ENCODE assay signal across 1 cellular context in the genomic region with DNA sequence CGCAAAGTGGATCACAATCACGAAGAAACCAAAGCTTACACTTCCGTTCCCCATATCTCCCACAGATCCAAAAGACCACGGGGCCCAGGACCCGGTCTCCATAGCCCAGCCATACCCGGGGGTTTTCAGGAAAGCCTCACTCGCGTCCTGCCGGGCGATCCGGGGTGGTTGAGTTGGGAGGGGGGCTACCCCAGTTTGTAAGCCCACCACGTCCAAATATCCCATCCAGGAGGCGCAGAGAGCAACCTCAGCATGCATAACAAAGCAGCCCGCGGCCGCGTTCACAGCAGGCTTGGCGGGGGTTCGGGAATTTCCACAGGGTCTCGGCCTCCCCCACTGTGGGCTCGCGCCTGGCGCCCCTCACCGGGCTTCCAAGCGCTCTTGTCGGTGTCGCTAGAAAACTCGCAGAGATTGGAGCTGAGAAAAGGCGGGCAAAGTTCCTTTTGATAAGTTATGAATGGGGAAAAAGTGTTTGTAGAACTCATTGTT.
TF ChIP-seq lines count a peak whose summit lies in the region.

No MANE protein-coding gene starts in this region.

TF ChIP-seq in K562, 482 proteins besides CTCF, POLR2A, EP300 and RAD21 (continued from another document and continues in another):
- TF ChIP-seq, protein P1, sequence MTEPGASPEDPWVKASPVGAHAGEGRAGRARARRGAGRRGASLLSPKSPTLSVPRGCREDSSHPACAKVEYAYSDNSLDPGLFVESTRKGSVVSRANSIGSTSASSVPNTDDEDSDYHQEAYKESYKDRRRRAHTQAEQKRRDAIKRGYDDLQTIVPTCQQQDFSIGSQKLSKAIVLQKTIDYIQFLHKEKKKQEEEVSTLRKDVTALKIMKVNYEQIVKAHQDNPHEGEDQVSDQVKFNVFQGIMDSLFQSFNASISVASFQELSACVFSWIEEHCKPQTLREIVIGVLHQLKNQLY (CRISPR knock-in tag; conservative IDR thresholded peaks at IDR 0.05), result peak in 1 of 2 experiments; percentile 92; a peak in 1 of 4 replicates
- TF ChIP-seq HDAC1 (IDR thresholded peaks at IDR 0.05), result no peak
- TF ChIP-seq FOXP1 (CRISPR knock-in tag; IDR thresholded peaks at IDR 0.05), result no peak
- TF ChIP-seq ZNF133 (CRISPR knock-in tag; IDR thresholded peaks at IDR 0.05), result no peak
- TF ChIP-seq EZH2 (IDR thresholded peaks at IDR 0.05; ENCODE audit: borderline replicate concordance, low read depth, low read length), result no peak
- no peak for TF ChIP-seq TGIF2 (CRISPR knock-in tag; IDR thresholded peaks at IDR 0.05)
- TF ChIP-seq YY1 (IDR thresholded peaks at IDR 0.05; ENCODE audit: borderline replicate concordance in 1 of 3, control insufficient read depth in 1 of 3, extremely low read depth in 1 of 3, insufficient read depth in 3 of 3, insufficient read length in 1 of 3, insufficient replicate concordance in 2 of 3, low read depth in 1 of 3, low read length in 2 of 3), result peak in 1 of 3 experiments; percentile 7
- peak; percentile 45; the same call in 1 of the 2 replicates for TF ChIP-seq POLR2AphosphoS2 (IDR thresholded peaks at IDR 0.05; ENCODE audit: low read length)
- TF ChIP-seq, protein P2, sequence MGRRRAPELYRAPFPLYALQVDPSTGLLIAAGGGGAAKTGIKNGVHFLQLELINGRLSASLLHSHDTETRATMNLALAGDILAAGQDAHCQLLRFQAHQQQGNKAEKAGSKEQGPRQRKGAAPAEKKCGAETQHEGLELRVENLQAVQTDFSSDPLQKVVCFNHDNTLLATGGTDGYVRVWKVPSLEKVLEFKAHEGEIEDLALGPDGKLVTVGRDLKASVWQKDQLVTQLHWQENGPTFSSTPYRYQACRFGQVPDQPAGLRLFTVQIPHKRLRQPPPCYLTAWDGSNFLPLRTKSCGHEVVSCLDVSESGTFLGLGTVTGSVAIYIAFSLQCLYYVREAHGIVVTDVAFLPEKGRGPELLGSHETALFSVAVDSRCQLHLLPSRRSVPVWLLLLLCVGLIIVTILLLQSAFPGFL (CRISPR knock-in tag; IDR thresholded peaks at IDR 0.05), result no peak
- TF ChIP-seq, protein P3, sequence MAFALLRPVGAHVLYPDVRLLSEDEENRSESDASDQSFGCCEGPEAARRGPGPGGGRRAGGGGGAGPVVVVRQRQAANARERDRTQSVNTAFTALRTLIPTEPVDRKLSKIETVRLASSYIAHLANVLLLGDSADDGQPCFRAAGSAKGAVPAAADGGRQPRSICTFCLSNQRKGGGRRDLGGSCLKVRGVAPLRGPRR (CRISPR knock-in tag; IDR thresholded peaks at IDR 0.05), result no peak
- TF ChIP-seq, protein P4, sequence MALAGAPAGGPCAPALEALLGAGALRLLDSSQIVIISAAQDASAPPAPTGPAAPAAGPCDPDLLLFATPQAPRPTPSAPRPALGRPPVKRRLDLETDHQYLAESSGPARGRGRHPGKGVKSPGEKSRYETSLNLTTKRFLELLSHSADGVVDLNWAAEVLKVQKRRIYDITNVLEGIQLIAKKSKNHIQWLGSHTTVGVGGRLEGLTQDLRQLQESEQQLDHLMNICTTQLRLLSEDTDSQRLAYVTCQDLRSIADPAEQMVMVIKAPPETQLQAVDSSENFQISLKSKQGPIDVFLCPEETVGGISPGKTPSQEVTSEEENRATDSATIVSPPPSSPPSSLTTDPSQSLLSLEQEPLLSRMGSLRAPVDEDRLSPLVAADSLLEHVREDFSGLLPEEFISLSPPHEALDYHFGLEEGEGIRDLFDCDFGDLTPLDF (CRISPR knock-in tag; IDR thresholded peaks at IDR 0.05), result no peak
- no peak for TF ChIP-seq MYC (IDR thresholded peaks at IDR 0.05; ENCODE audit: low read depth, low read length)
- no peak for TF ChIP-seq MYC (CRISPR knock-in tag; IDR thresholded peaks at IDR 0.05; ENCODE audit: borderline replicate concordance, low read depth)
- no peak for TF ChIP-seq ZNF121 (CRISPR knock-in tag; conservative IDR thresholded peaks at IDR 0.05)
- TF ChIP-seq, protein P5, sequence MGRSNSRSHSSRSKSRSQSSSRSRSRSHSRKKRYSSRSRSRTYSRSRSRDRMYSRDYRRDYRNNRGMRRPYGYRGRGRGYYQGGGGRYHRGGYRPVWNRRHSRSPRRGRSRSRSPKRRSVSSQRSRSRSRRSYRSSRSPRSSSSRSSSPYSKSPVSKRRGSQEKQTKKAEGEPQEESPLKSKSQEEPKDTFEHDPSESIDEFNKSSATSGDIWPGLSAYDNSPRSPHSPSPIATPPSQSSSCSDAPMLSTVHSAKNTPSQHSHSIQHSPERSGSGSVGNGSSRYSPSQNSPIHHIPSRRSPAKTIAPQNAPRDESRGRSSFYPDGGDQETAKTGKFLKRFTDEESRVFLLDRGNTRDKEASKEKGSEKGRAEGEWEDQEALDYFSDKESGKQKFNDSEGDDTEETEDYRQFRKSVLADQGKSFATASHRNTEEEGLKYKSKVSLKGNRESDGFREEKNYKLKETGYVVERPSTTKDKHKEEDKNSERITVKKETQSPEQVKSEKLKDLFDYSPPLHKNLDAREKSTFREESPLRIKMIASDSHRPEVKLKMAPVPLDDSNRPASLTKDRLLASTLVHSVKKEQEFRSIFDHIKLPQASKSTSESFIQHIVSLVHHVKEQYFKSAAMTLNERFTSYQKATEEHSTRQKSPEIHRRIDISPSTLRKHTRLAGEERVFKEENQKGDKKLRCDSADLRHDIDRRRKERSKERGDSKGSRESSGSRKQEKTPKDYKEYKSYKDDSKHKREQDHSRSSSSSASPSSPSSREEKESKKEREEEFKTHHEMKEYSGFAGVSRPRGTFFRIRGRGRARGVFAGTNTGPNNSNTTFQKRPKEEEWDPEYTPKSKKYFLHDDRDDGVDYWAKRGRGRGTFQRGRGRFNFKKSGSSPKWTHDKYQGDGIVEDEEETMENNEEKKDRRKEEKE (IDR thresholded peaks at IDR 0.05; ENCODE audit: borderline replicate concordance in 1 of 2, control insufficient read depth in 1 of 2, low read depth in 2 of 2, low read length in 1 of 2), result no peak
- TF ChIP-seq ZNF354B (CRISPR knock-in tag; IDR thresholded peaks at IDR 0.05), result no peak
- TF ChIP-seq SPI1 (IDR thresholded peaks at IDR 0.05; ENCODE audit: borderline replicate concordance, low read depth, low read length), result peak; percentile 77
- TF ChIP-seq, protein P6, sequence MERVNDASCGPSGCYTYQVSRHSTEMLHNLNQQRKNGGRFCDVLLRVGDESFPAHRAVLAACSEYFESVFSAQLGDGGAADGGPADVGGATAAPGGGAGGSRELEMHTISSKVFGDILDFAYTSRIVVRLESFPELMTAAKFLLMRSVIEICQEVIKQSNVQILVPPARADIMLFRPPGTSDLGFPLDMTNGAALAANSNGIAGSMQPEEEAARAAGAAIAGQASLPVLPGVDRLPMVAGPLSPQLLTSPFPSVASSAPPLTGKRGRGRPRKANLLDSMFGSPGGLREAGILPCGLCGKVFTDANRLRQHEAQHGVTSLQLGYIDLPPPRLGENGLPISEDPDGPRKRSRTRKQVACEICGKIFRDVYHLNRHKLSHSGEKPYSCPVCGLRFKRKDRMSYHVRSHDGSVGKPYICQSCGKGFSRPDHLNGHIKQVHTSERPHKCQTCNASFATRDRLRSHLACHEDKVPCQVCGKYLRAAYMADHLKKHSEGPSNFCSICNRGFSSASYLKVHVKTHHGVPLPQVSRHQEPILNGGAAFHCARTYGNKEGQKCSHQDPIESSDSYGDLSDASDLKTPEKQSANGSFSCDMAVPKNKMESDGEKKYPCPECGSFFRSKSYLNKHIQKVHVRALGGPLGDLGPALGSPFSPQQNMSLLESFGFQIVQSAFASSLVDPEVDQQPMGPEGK (CRISPR knock-in tag; IDR thresholded peaks at IDR 0.05; ENCODE audit: borderline replicate concordance), result no peak
- TF ChIP-seq CBX2 (IDR thresholded peaks at IDR 0.05; ENCODE audit: insufficient read depth, low read length, poor library complexity, severe bottlenecking), result no peak
- TF ChIP-seq HIVEP1 (CRISPR knock-in tag; IDR thresholded peaks at IDR 0.05), result no peak
- TF ChIP-seq KLF16 (IDR thresholded peaks at IDR 0.05), result no peak
- TF ChIP-seq JUN (IDR thresholded peaks at IDR 0.05; ENCODE audit: borderline replicate concordance, low read depth, low read length), result 0 out of 2 replicates have a peak, but pooled peaks have one; percentile 12
- TF ChIP-seq JUN (CRISPR knock-in tag; IDR thresholded peaks at IDR 0.05; ENCODE audit: borderline replicate concordance), result no peak
- no peak for TF ChIP-seq ZC3H8 (IDR thresholded peaks at IDR 0.05)
- TF ChIP-seq MAFF (IDR thresholded peaks at IDR 0.05; ENCODE audit: low read length), result no peak; the same call in 1 of the 2 replicates
- no peak for TF ChIP-seq ETV5 (CRISPR knock-in tag; IDR thresholded peaks at IDR 0.05; ENCODE audit: low read depth)
- no peak for TF ChIP-seq DPF2 (IDR thresholded peaks at IDR 0.05)
- TF ChIP-seq, protein P7, sequence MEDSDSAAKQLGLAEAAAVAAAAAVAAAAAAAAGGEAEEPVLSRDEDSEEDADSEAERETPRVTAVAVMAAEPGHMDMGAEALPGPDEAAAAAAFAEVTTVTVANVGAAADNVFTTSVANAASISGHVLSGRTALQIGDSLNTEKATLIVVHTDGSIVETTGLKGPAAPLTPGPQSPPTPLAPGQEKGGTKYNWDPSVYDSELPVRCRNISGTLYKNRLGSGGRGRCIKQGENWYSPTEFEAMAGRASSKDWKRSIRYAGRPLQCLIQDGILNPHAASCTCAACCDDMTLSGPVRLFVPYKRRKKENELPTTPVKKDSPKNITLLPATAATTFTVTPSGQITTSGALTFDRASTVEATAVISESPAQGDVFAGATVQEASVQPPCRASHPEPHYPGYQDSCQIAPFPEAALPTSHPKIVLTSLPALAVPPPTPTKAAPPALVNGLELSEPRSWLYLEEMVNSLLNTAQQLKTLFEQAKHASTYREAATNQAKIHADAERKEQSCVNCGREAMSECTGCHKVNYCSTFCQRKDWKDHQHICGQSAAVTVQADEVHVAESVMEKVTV (CRISPR knock-in tag; IDR thresholded peaks at IDR 0.05), result no peak
- TF ChIP-seq RCOR1 (IDR thresholded peaks at IDR 0.05; ENCODE audit: borderline replicate concordance in 1 of 2, low read depth in 2 of 2, low read length in 2 of 2), result no peak; a peak in 2 of 4 replicates
- no peak for TF ChIP-seq SAFB (IDR thresholded peaks at IDR 0.05; ENCODE audit: borderline replicate concordance, low read depth, low read length)
- no peak for TF ChIP-seq ATF7 (IDR thresholded peaks at IDR 0.05)
- no peak for TF ChIP-seq ZNF445 (CRISPR knock-in tag; IDR thresholded peaks at IDR 0.05; ENCODE audit: low read depth)
- TF ChIP-seq BDP1 (IDR thresholded peaks at IDR 0.05; ENCODE audit: insufficient read depth, insufficient read length), result no peak
- no peak for TF ChIP-seq DMBX1 (CRISPR knock-in tag; IDR thresholded peaks at IDR 0.05; ENCODE audit: borderline replicate concordance)
- TF ChIP-seq CSDE1 (IDR thresholded peaks at IDR 0.05), result no peak
- TF ChIP-seq PCBP2 (IDR thresholded peaks at IDR 0.05; ENCODE audit: low read depth, low read length, poor library complexity, severe bottlenecking), result no peak
- TF ChIP-seq, protein P8, sequence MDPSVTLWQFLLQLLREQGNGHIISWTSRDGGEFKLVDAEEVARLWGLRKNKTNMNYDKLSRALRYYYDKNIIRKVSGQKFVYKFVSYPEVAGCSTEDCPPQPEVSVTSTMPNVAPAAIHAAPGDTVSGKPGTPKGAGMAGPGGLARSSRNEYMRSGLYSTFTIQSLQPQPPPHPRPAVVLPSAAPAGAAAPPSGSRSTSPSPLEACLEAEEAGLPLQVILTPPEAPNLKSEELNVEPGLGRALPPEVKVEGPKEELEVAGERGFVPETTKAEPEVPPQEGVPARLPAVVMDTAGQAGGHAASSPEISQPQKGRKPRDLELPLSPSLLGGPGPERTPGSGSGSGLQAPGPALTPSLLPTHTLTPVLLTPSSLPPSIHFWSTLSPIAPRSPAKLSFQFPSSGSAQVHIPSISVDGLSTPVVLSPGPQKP (CRISPR knock-in tag; IDR thresholded peaks at IDR 0.05), result no peak
- peak; percentile 51 to 80 for TF ChIP-seq TBL1XR1 (IDR thresholded peaks at IDR 0.05; ENCODE audit: low read length in 2 of 2)
- no peak; the same call in none of the 2 replicates for TF ChIP-seq HCFC1 (IDR thresholded peaks at IDR 0.05; ENCODE audit: low read depth, low read length)
- TF ChIP-seq HMG20A (CRISPR knock-in tag; conservative IDR thresholded peaks at IDR 0.05), result no peak
- TF ChIP-seq ZNF584 (CRISPR knock-in tag; IDR thresholded peaks at IDR 0.05; ENCODE audit: low read depth), result no peak
- peak; percentile 17 for TF ChIP-seq POU5F1 (IDR thresholded peaks at IDR 0.05; ENCODE audit: borderline replicate concordance, low read depth, low read length, partially characterized antibody)
- TF ChIP-seq CBX5 (IDR thresholded peaks at IDR 0.05; ENCODE audit: borderline replicate concordance, low read depth), result no peak
- no peak for TF ChIP-seq MCM5 (IDR thresholded peaks at IDR 0.05; ENCODE audit: low read depth)
- no peak for TF ChIP-seq SIN3A (IDR thresholded peaks at IDR 0.05; ENCODE audit: borderline replicate concordance in 2 of 2, control insufficient read depth in 1 of 2, low read depth in 2 of 2, low read length in 2 of 2)
- TF ChIP-seq, protein P9, sequence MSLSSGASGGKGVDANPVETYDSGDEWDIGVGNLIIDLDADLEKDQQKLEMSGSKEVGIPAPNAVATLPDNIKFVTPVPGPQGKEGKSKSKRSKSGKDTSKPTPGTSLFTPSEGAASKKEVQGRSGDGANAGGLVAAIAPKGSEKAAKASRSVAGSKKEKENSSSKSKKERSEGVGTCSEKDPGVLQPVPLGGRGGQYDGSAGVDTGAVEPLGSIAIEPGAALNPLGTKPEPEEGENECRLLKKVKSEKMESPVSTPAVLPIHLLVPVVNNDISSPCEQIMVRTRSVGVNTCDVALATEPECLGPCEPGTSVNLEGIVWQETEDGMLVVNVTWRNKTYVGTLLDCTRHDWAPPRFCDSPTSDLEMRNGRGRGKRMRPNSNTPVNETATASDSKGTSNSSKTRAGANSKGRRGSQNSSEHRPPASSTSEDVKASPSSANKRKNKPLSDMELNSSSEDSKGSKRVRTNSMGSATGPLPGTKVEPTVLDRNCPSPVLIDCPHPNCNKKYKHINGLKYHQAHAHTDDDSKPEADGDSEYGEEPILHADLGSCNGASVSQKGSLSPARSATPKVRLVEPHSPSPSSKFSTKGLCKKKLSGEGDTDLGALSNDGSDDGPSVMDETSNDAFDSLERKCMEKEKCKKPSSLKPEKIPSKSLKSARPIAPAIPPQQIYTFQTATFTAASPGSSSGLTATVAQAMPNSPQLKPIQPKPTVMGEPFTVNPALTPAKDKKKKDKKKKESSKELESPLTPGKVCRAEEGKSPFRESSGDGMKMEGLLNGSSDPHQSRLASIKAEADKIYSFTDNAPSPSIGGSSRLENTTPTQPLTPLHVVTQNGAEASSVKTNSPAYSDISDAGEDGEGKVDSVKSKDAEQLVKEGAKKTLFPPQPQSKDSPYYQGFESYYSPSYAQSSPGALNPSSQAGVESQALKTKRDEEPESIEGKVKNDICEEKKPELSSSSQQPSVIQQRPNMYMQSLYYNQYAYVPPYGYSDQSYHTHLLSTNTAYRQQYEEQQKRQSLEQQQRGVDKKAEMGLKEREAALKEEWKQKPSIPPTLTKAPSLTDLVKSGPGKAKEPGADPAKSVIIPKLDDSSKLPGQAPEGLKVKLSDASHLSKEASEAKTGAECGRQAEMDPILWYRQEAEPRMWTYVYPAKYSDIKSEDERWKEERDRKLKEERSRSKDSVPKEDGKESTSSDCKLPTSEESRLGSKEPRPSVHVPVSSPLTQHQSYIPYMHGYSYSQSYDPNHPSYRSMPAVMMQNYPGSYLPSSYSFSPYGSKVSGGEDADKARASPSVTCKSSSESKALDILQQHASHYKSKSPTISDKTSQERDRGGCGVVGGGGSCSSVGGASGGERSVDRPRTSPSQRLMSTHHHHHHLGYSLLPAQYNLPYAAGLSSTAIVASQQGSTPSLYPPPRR (CRISPR knock-in tag; IDR thresholded peaks at IDR 0.05; ENCODE audit: borderline replicate concordance), result no peak
- TF ChIP-seq RBM15 (IDR thresholded peaks at IDR 0.05; ENCODE audit: insufficient read depth, low read length), result no peak
- peak; percentile 65 for TF ChIP-seq ZKSCAN1 (IDR thresholded peaks at IDR 0.05; ENCODE audit: low read depth, low read length)
- no peak for TF ChIP-seq MTA3 (IDR thresholded peaks at IDR 0.05; ENCODE audit: borderline replicate concordance)
